30 cellular contexts compared by ENCODE assay signal in the genomic region with DNA sequence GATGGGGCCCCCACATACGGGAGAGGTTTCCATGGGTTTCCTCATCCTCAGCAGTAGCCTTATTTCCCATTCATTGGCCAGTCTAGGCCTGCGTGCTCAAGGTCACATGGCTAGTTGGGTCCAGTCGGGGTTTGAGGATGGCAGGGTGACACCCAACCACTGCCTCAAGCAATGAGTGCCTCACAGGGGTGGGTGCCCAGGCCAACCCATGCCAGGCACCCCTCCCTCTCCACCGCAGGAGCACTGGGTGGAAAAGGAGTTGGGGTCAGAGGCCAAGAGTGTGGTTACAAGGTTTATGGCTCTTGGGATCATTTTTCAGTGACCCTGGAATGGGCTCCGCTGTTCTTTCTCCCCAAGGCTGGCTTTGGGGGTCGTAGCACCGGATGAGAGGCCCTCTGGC. TPM values are rescaled to one million over a fixed set of nuclear protein-coding genes. Genes with fewer than 3 reads are reported as not detected.
"Had no signal": no experiment of that assay in that cellular context is flagged by ENCODE, and none has a peak within 500 bp of the region (broad histone marks: within the 10 kb centered on the region; RNA-seq: fewer than 3 reads in every experiment).

No MANE protein-coding gene starts in this region.

- H3K36me3 ChIP-seq: adrenal gland, colonic mucosa, esophagus squamous epithelium, gastroesophageal sphincter, WERI-Rb-1 had no signal

- H3K27ac ChIP-seq: body of pancreas, colonic mucosa, epithelial cell of prostate, esophagus squamous epithelium, gastroesophageal sphincter, WERI-Rb-1 had no signal

- ATAC-seq: activated CD4-positive, alpha-beta T cell treated with anti-CD3 and anti-CD28 coated beads for 36 hours; activated CD4-positive, CD25-positive, alpha-beta regulatory T cell treated with anti-CD3 and anti-CD28 coated beads, Interleukin-2, amount 50 U/mL, for 24 hours; activated CD8-positive, alpha-beta memory T cell treated with anti-CD3 and anti-CD28 coated beads, Interleukin-2, amount 10 ng/mL, durations not matched to agents 7 days and 5 days; activated CD8-positive, alpha-beta T cell treated with anti-CD3 and anti-CD28 coated beads, Interleukin-2, amount 10 ng/mL, durations not matched to agents 7 days and 5 days; activated naive CD8-positive, alpha-beta T cell treated with anti-CD3 and anti-CD28 coated beads, Interleukin-2, amount 50 U/mL, for 24 hours; body of pancreas; gastroesophageal sphincter; T-helper 17 cell had no signal

- H3K9me3 ChIP-seq: adrenal gland, body of pancreas, colonic mucosa, esophagus squamous epithelium, gastroesophageal sphincter had no signal

- H3K27me3 ChIP-seq: body of pancreas had no signal

- H3K4me1 ChIP-seq: colonic mucosa had no signal

- DNase-seq: activated B cell treated with CpG ODN at 0.5 μM for 24 hours; activated CD4-positive, alpha-beta memory T cell treated with anti-CD3 and anti-CD28 coated beads for 36 hours; activated CD4-positive, alpha-beta T cell treated with anti-CD3 and anti-CD28 coated beads for 36 hours; activated CD4-positive, alpha-beta T cell treated with anti-CD3 and anti-CD28 coated beads, Interleukin-2, amount 10 ng/mL, durations not matched to agents 24 days and 14 days; activated CD8-positive, alpha-beta memory T cell treated with anti-CD3 and anti-CD28 coated beads, Interleukin-2, amount 10 ng/mL, durations not matched to agents 7 days and 5 days; activated CD8-positive, alpha-beta memory T cell treated with anti-CD3 and anti-CD28 coated beads, Interleukin-2, amount 50 U/mL, for 4 hours; activated CD8-positive, alpha-beta T cell treated with anti-CD3 and anti-CD28 coated beads, Interleukin-2, amount 10 ng/mL, durations not matched to agents 7 days and 5 days; activated effector memory CD4-positive, alpha-beta T cell treated with anti-CD3 and anti-CD28 coated beads, Interleukin-2, amount 50 U/mL, for 16 hours; activated naive CD4-positive, alpha-beta T cell treated with anti-CD3 and anti-CD28 coated beads for 36 hours; activated naive CD8-positive, alpha-beta T cell treated with anti-CD3 and anti-CD28 coated beads for 36 hours; activated naive CD8-positive, alpha-beta T cell treated with anti-CD3 and anti-CD28 coated beads, Interleukin-2, amount 50 U/mL, for 24 hours; activated T-cell treated with anti-CD3 and anti-CD28 coated beads, Interleukin-2, amount 50 U/mL, for 1 hour; activated T-cell treated with anti-CD3 and anti-CD28 coated beads, Interleukin-2, amount 50 U/mL, for 48 hours; adrenal gland; amygdala; body of pancreas; caudate nucleus; colonic mucosa; effector CD8-positive, alpha-beta T cell; esophagus squamous epithelium; foreskin melanocyte; T-helper 1 cell; T-helper 17 cell; T1000; WERI-Rb-1 had no signal

- H3K4me3 ChIP-seq: adrenal gland, body of pancreas, colonic mucosa, esophagus squamous epithelium, gastroesophageal sphincter had no signal

RNA-seq across cellular contexts. Expression of a gene that starts 3.1 kb away (rescaled TPM):
- total RNA-seq: activated B cell treated with CpG ODN at 0.5 μM for 24 hours; activated T-helper 2 cell treated with anti-CD3 and anti-CD28 coated beads, Interferon-gamma antibody, Interleukin-2, Interleukin-4, amounts not matched to agents 10 μg/mL and 5 μg/mL and 100 μg/mL, durations not matched to agents 14 hours and 24 hours and 36 hours; glomerular endothelial cell had no signal
